Comparison of ENCODE assay signal across 1 cellular context in the genomic region with DNA sequence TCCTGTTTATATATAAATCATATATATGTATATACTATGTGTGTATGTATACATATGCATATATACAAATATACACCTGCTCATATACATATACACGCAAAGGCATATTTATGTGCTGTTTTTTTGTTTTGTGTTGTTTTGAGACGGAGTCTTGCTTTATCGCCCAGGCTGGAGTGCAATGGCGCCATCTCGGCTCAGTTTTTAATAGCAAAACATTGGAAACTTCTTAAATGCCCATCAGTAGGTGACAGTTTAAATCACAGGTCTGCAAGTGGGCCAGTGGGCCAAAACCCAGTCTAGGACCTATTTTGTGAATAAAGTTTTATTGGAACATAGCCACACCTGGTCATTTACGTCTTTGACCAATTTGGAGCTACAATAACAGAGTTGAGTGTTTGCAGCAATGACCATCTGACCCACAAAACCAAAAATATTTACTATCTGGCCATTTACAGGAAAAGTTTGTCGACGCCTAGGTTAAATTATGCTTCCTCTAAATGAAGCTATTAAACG.
TF ChIP-seq lines count a peak whose summit lies in the region.

No MANE protein-coding gene starts in this region.

TF ChIP-seq in liver, 16 proteins besides CTCF, POLR2A, EP300 and RAD21 (continued from another document):
- TF ChIP-seq, protein P1, sequence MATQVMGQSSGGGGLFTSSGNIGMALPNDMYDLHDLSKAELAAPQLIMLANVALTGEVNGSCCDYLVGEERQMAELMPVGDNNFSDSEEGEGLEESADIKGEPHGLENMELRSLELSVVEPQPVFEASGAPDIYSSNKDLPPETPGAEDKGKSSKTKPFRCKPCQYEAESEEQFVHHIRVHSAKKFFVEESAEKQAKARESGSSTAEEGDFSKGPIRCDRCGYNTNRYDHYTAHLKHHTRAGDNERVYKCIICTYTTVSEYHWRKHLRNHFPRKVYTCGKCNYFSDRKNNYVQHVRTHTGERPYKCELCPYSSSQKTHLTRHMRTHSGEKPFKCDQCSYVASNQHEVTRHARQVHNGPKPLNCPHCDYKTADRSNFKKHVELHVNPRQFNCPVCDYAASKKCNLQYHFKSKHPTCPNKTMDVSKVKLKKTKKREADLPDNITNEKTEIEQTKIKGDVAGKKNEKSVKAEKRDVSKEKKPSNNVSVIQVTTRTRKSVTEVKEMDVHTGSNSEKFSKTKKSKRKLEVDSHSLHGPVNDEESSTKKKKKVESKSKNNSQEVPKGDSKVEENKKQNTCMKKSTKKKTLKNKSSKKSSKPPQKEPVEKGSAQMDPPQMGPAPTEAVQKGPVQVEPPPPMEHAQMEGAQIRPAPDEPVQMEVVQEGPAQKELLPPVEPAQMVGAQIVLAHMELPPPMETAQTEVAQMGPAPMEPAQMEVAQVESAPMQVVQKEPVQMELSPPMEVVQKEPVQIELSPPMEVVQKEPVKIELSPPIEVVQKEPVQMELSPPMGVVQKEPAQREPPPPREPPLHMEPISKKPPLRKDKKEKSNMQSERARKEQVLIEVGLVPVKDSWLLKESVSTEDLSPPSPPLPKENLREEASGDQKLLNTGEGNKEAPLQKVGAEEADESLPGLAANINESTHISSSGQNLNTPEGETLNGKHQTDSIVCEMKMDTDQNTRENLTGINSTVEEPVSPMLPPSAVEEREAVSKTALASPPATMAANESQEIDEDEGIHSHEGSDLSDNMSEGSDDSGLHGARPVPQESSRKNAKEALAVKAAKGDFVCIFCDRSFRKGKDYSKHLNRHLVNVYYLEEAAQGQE (IDR thresholded peaks at IDR 0.05): no peak
- no peak for TF ChIP-seq HNF4A (conservative IDR thresholded peaks at IDR 0.05)
- no peak for TF ChIP-seq SP1 (IDR thresholded peaks at IDR 0.05)
